Comparison of ENCODE assay signal across 10 cellular contexts in the genomic region with DNA sequence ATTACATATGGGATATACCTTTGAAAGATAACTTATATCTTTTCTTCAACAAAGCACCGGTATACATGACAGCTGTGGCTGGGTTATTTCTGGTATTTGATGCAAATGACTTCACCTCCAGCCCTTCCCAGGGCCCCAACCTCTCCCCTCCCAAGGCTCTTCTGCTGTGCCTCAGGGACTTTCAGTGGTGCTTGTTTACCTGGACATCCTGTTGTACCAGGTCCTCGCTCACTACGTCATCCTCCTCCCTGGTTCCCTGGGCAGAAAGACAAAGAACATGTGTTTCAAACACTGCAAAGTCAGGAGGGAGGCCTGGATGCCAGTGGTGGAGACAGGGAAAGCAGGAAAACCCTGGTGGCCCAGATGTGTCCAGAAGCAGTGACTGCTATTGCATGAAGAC.
DNase-seq lines count a peak whose midpoint lies in the region; ATAC-seq, FAIRE-seq and TF ChIP-seq lines count a peak whose summit lies in the region.
"Had no signal": no experiment of that assay in that cellular context is flagged by ENCODE, and none has a peak within 500 bp of the region (broad histone marks: within the 10 kb centered on the region; RNA-seq: fewer than 3 reads in every experiment).

No MANE protein-coding gene starts in this region.

- H3K36me3 ChIP-seq in endocrine pancreas (ENCODE audit: control insufficient read depth, insufficient read depth, low read length): peaks cover 15% of the 10 kb centered on the region

- no peak overlapping the region for H3K4me3 ChIP-seq in endocrine pancreas (ENCODE audit: control insufficient read depth, insufficient read depth, low read length)

- ATAC-seq in GM18498 (IDR thresholded peaks at IDR 0.05; ENCODE audit: unreplicated experiment): peak; percentile 75
- peak; percentile 73 for ATAC-seq in GM19455 (IDR thresholded peaks at IDR 0.05; ENCODE audit: unreplicated experiment)
- ATAC-seq in HG03342 (IDR thresholded peaks at IDR 0.05; ENCODE audit: unreplicated experiment): peak; percentile 65
- ATAC-seq: activated CD4-positive, alpha-beta T cell treated with anti-CD3 and anti-CD28 coated beads for 36 hours had no signal

- DNase-seq in cerebellar nuclear complex (lab: John Stamatoyannopoulos, UW): no peak
- no peak for DNase-seq in activated CD4-positive, CD25-positive, alpha-beta regulatory T cell treated with anti-CD3 and anti-CD28 coated beads, Interleukin-2, amount 50 U/mL, for 72 hours
- no peak for DNase-seq in NK-92 (lab: John Stamatoyannopoulos, UW; ENCODE audit: unreplicated experiment)
- DNase-seq in D721Med (ENCODE audit: insufficient read length, low spot score): no peak
- DNase-seq: activated CD4-positive, alpha-beta T cell treated with anti-CD3 and anti-CD28 coated beads for 36 hours; stimulated activated naive CD4-positive, alpha-beta T cell treated with Interleukin-2 at 50 U/mL for 16 hours had no signal

- FAIRE-seq in D721Med (lab: Jason Lieb, UNC): no peak

- no peak for TF ChIP-seq CTCF in D721Med (IDR thresholded peaks at IDR 0.05; ENCODE audit: insufficient read depth, missing control alignments)

- H3K27me3 ChIP-seq in endocrine pancreas (ENCODE audit: control insufficient read depth, insufficient read depth, low read length): no peaks in the 10 kb centered on the region

- H3K9me3 ChIP-seq in endocrine pancreas (ENCODE audit: control insufficient read depth, low read length): no peaks in the 10 kb centered on the region

- no peaks in the 10 kb centered on the region for H3K4me1 ChIP-seq in endocrine pancreas (ENCODE audit: control insufficient read depth, insufficient read depth, low read length)

- H3K9ac ChIP-seq in endocrine pancreas (ENCODE audit: control insufficient read depth, insufficient read depth, low read length): peak overlapping the region; percentile 30
